ENCODE assay signal across 8 cellular contexts in the genomic region with DNA sequence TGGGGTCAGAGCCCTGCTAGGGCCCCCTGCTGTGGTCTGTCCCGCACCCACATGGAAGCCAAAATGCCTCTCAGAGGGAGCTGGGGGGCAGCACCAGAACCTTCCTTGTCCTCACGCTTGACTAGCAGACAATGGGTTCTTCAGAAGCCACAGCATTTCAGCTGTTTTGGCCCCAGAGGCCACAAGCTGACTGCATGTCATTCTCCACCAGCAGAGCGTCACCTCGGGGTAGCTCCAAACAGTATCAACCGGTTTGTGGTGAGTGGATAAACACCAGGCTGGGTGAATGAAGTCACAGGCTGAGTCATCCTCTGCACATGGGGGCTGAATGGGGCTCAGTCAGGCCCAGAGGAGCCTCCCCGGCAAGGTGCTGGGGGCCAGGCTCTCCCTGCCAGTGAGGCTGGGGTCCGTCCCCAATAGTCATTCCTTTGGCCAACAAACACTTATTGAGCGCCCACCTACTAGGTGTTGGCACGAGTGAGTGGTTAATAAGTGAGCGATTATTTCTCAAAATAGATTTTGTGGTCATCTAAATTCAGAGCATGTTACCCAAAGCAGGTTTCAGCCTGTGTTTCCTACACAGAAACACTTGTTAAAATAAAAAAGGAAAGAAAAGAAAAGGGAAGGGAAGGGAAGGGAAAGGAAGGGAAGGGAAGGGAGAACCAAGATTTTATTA. TPM values are rescaled to one million over a fixed set of nuclear protein-coding genes. Genes with fewer than 3 reads are reported as not detected.
DNase-seq lines count a peak whose midpoint lies in the region; ATAC-seq and TF ChIP-seq lines count a peak whose summit lies in the region.

No MANE protein-coding gene starts in this region.

- H3K18ac ChIP-seq in H9 (ENCODE audit: insufficient read length, low read depth, low read length) = no peak overlapping the region

- H2AK5ac ChIP-seq in H9 (ENCODE audit: insufficient read length, low read length) = no peak overlapping the region

- no peak for TF ChIP-seq CTCF in GM10248 (IDR thresholded peaks at IDR 0.05; ENCODE audit: control extremely low read depth, extremely low read depth, low read depth, missing control alignments)
- TF ChIP-seq CTCF in H9 (conservative IDR thresholded peaks at IDR 0.05) = no peak

- H3K9me3 ChIP-seq in H9 (ENCODE audit: control insufficient read depth, low read depth, low read length) = no peaks in the 10 kb centered on the region
- H3K9me3 ChIP-seq in CD4-positive, alpha-beta memory T cell (ENCODE audit: control insufficient read depth in 1 of 2, low read length in 2 of 2) = no peaks in the 10 kb centered on the region

- peak; percentile 93 for ATAC-seq in GM21367 (IDR thresholded peaks at IDR 0.05; ENCODE audit: unreplicated experiment)
- peak; percentile 93 for ATAC-seq in HG03520 (IDR thresholded peaks at IDR 0.05; ENCODE audit: unreplicated experiment)

- no peak overlapping the region for H4K91ac ChIP-seq in H9 (ENCODE audit: insufficient read length, low read depth, low read length)

- H3K79me1 ChIP-seq in H9 (ENCODE audit: insufficient read depth, low read depth, low read length, poor library complexity, severe bottlenecking) = no peaks in the 10 kb centered on the region

- DNase-seq in GM10248 (ENCODE audit: extremely low spot score) (peak; percentile 89), hepatic stellate cell (ENCODE audit: low spot score) (peak; percentile 42), H9 (no peak)
- peak; percentile 5 to 18 for DNase-seq in activated CD4-positive, alpha-beta T cell treated with anti-CD3 and anti-CD28 coated beads, Interleukin-2, amount 50 U/mL, for 48 hours
- no peak for DNase-seq in CD4-positive, alpha-beta memory T cell

- no peak overlapping the region for H3T11ph ChIP-seq in H9 (ENCODE audit: low read length)

- H3K27ac Mint-ChIP-seq in H9 = no peak overlapping the region
- no peak overlapping the region for H3K27ac Mint-ChIP-seq in CD4-positive, alpha-beta memory T cell

- H3K4me1 ChIP-seq in H9 (ENCODE audit: insufficient read depth, low read length) = peaks cover 21% of the 10 kb centered on the region
- H3K4me1 ChIP-seq in CD4-positive, alpha-beta memory T cell (ENCODE audit: insufficient read depth, low read length) = no peaks in the 10 kb centered on the region

- peak overlapping the region; percentile 79 for H3K27ac ChIP-seq in temporal lobe (ENCODE audit: low read depth, low read length)
- H3K27ac ChIP-seq in H9 (ENCODE audit: insufficient read length, low read depth, low read length) = no peak overlapping the region
- H3K27ac ChIP-seq in CD4-positive, alpha-beta memory T cell (ENCODE audit: low read depth, low read length) = no peak overlapping the region

- no peak overlapping the region for H4K5ac ChIP-seq in H9 (ENCODE audit: insufficient read length, low read depth, low read length)

- H3K36me3 ChIP-seq in CD4-positive, alpha-beta memory T cell (ENCODE audit: insufficient read depth, low read length) = no peaks in the 10 kb centered on the region

- no peak overlapping the region for H2BK120ac ChIP-seq in H9 (ENCODE audit: low read depth, low read length, poor library complexity, severe bottlenecking)

- H2AFZ ChIP-seq in H9 (ENCODE audit: low read length) = no peak overlapping the region

- H3K27me3 ChIP-seq in H9 (ENCODE audit: insufficient read depth, low read length) = peaks cover 16% of the 10 kb centered on the region; the same call in 1 of the 2 replicates
- peaks cover 6% of the 10 kb centered on the region for H3K27me3 ChIP-seq in CD4-positive, alpha-beta memory T cell (ENCODE audit: insufficient read depth, low read length)

- no peak overlapping the region for H3K4me2 ChIP-seq in H9 (ENCODE audit: insufficient read depth, insufficient read length, low read length)

- H4K8ac ChIP-seq in H9 (replicated peaks; ENCODE audit: insufficient read length, low read depth, low read length) = no peak overlapping the region

- no peak overlapping the region for H2BK20ac ChIP-seq in H9 (ENCODE audit: low read depth, low read length, poor library complexity, severe bottlenecking)

- H4K20me1 ChIP-seq in H9 (ENCODE audit: control insufficient read depth, insufficient read depth, insufficient read length) = no peaks in the 10 kb centered on the region

- intact Hi-C loops in CD4-positive, alpha-beta memory T cell (cut with micrococcal nuclease) = no loop called here

- H2BK12ac ChIP-seq in H9 (ENCODE audit: insufficient read length, low read depth, low read length) = no peak overlapping the region

- no peaks in the 10 kb centered on the region; a peak in 1 of 5 replicates for H3K9me3 Mint-ChIP-seq in H9
- peaks cover 0 to 1% (median 0%) of the 10 kb centered on the region in 8 donors for H3K9me3 Mint-ChIP-seq in CD4-positive, alpha-beta memory T cell

- peaks cover 40 to 53% of the 10 kb centered on the region in 2 experiments for H3K4me1 Mint-ChIP-seq in H9
- H3K4me1 Mint-ChIP-seq in CD4-positive, alpha-beta memory T cell = peaks cover 0 to 5% (median 2%) of the 10 kb centered on the region in 4 donors

- H3K27me3 Mint-ChIP-seq in H9 (ENCODE audit: low read depth) = peaks cover 51% of the 10 kb centered on the region
- peaks cover 12 to 22% of the 10 kb centered on the region in 2 donors for H3K27me3 Mint-ChIP-seq in CD4-positive, alpha-beta memory T cell

- H3K4ac ChIP-seq in H9 (ENCODE audit: low read depth, low read length) = no peak overlapping the region

- H3K14ac ChIP-seq in H9 (ENCODE audit: insufficient read depth, low read length) = no peak overlapping the region

- no CpG with 5 or more reads among the region's 10 CpGs for WGBS in H9 (ENCODE audit: extremely low coverage, insufficient read length, low lambda C conversion rate)

- no peak overlapping the region for H3K4me3 ChIP-seq in CD4-positive, alpha-beta memory T cell (ENCODE audit: low read length in 2 of 2)

- no peak overlapping the region for H3K9ac ChIP-seq in H9 (ENCODE audit: extremely low read depth, insufficient read length, low read length)

- H2BK15ac ChIP-seq in H9 (ENCODE audit: low read depth, low read length) = no peak overlapping the region

- H3K36me3 Mint-ChIP-seq in H9 (ENCODE audit: insufficient read depth in 1 of 3, low read depth in 3 of 3) = no peaks in the 10 kb centered on the region
- no peaks in the 10 kb centered on the region for H3K36me3 Mint-ChIP-seq in CD4-positive, alpha-beta memory T cell

- no peak overlapping the region for H3K23ac ChIP-seq in H9 (ENCODE audit: insufficient read length, low read depth, low read length)

- H3K79me2 ChIP-seq in H9 (ENCODE audit: insufficient read depth, low read length) = no peaks in the 10 kb centered on the region

- H3K56ac ChIP-seq in H9 (ENCODE audit: insufficient read length, low read depth, low read length) = no peak overlapping the region

- CTCF ChIA-PET in GM10248 (lab: Yijun Ruan, JAX) = interaction anchor here (0.8 to 1.4 kb wide), 5 partner anchors 29 to 527 kb away, joined by 3 to 5 read pairs (median 3); no protein-coding TSS in a partner anchor
- CTCF ChIA-PET in CD4-positive, alpha-beta memory T cell (lab: Charles Lee; ENCODE audit: partially characterized antibody) = no interaction called here

- H2BK5ac ChIP-seq in H9 (ENCODE audit: insufficient read length, low read length) = no peak overlapping the region

- no peaks in the 10 kb centered on the region for H3K23me2 ChIP-seq in H9 (ENCODE audit: insufficient read length, low read depth, low read length, poor library complexity, severe bottlenecking)

- no peak overlapping the region for H3K4me3 Mint-ChIP-seq in H9
- no peak overlapping the region for H3K4me3 Mint-ChIP-seq in CD4-positive, alpha-beta memory T cell

- POLR2A ChIA-PET in GM10248 (lab: Yijun Ruan, JAX) = interaction anchor here (0.6 to 1.0 kb wide), 2 partner anchors 10 to 362 kb away, joined by 3 read pairs; no protein-coding TSS in a partner anchor
- POLR2A ChIA-PET in CD4-positive, alpha-beta memory T cell (lab: Charles Lee; ENCODE audit: partially characterized antibody) = no interaction called here

RNA-seq across cellular contexts. Expression of a gene that starts 9.1 kb away (rescaled TPM):
- total RNA-seq in temporal lobe (19.4 TPM), H9 (2021) (0.31 and 0.33 TPM in 2 replicates)
- total RNA-seq in CD4-positive, alpha-beta memory T cell = not detected
- not detected for polyA plus RNA-seq in CD4-positive, alpha-beta memory T cell

RNA-seq across cellular contexts. Expression of a gene that starts 53.3 kb away (rescaled TPM):
- total RNA-seq in temporal lobe (15.2 TPM), H9 (2021) (1.4 and 2.0 TPM in 2 replicates)
- not detected for total RNA-seq in CD4-positive, alpha-beta memory T cell
- polyA plus RNA-seq in CD4-positive, alpha-beta memory T cell = not detected

Comparison
In these comparisons a context has a peak if more than half of its experiments do, and no peak if none do; other contexts are left out.
1. DNase-seq: peak in GM10248 (single experiment), activated CD4-positive, alpha-beta T cell treated with anti-CD3 and anti-CD28 coated beads, Interleukin-2, amount 50 U/mL, for 48 hours (2 of 2) and hepatic stellate cell (single experiment); none in H9 (single experiment) and CD4-positive, alpha-beta memory T cell (0 of 5).
2. RNA of a gene that starts 9.1 kb away (total RNA-seq): 19.4 TPM in temporal lobe (single experiment); 0.31 to 0.33 TPM in H9 and not detected in CD4-positive, alpha-beta memory T cell; every median in the first group is over 10 times any median in the second.